ENCODE assay signal across 8 cellular contexts in genomic region chr11:83156150-83156995, GRCh38. TPM values are rescaled to one million over a fixed set of nuclear protein-coding genes. Genes with fewer than 3 reads are reported as not detected.
A peak's percentile ranks its signal among the peaks of the same experiment; 100 is the strongest.
DNase-seq lines count a peak whose midpoint lies in the region; ATAC-seq and TF ChIP-seq lines count a peak whose summit lies in the region.

No MANE protein-coding gene starts in this region.

- H3K27ac ChIP-seq in adipose tissue (ENCODE audit: low read depth, low read length) (peak overlapping the region; percentile 70), cardiac muscle cell (peak overlapping the region; percentile 89), ovary (peak overlapping the region; percentile 73 to 90), uterus (peak overlapping the region; percentile 96 to 99)

- peak; percentile 94 for ATAC-seq in HG02623 (IDR thresholded peaks at IDR 0.05; ENCODE audit: unreplicated experiment)
- ATAC-seq in SK-N-SH treated with all-trans-retinoic acid at 6 μM for 48 hours = peak; percentile 93

- intact Hi-C loops in ovary (cut with DNase I) = loop anchor here in 3 of 4 donors (2.0 to 10.0 kb wide), 4 partner anchors 36 to 84 kb away; partner anchors contain the start of genes ANKRD42 (in 1 of the 3) and RAB30 (in 1 of the 3)
- intact Hi-C loops in uterus (cut with DNase I; ENCODE audit: low total_unique reads) = no loop called here

- no peak for TF ChIP-seq EP300 in ovary (IDR thresholded peaks at IDR 0.05)

- peak; percentile 45 for TF ChIP-seq POLR2A in GM10847 (IDR thresholded peaks at IDR 0.05; ENCODE audit: extremely low read depth, insufficient read length)
- peak; percentile 97 for TF ChIP-seq POLR2A in ovary (IDR thresholded peaks at IDR 0.05)
- peak; percentile 68 to 77 for TF ChIP-seq POLR2A in uterus (IDR thresholded peaks at IDR 0.05)

- TF ChIP-seq CTCF in cardiac muscle cell (IDR thresholded peaks at IDR 0.05; ENCODE audit: low read depth, low read length) = no peak
- TF ChIP-seq CTCF in ovary (IDR thresholded peaks at IDR 0.05) = no peak
- no peak for TF ChIP-seq CTCF in uterus (IDR thresholded peaks at IDR 0.05)

- H3K4me1 ChIP-seq in cardiac muscle cell (ENCODE audit: low read depth) (peaks cover 21% of the 10 kb centered on the region), ovary (ENCODE audit: insufficient read depth) (peaks cover 3% of the 10 kb centered on the region), uterus (no peaks in the 10 kb centered on the region)

- DNase-seq in NCI-H1092 treated with DMSO at 0.1 percent for 48 hours (lab: John Stamatoyannopoulos, UW) (peak; percentile 100), cardiac muscle cell (ENCODE audit: low read depth in 1 of 2, low spot score in 1 of 2) (peak; percentile 100), ovary (peak; percentile 99), uterus (peak; percentile 98 to 99)

- H3K36me3 ChIP-seq in cardiac muscle cell (peaks cover 3% of the 10 kb centered on the region), ovary (no peaks in the 10 kb centered on the region), uterus (no peaks in the 10 kb centered on the region)

- H3K27me3 ChIP-seq in cardiac muscle cell = no peaks in the 10 kb centered on the region
- no peaks in the 10 kb centered on the region for H3K27me3 ChIP-seq in ovary
- H3K27me3 ChIP-seq in uterus = no peaks in the 10 kb centered on the region

- WGBS in adipose tissue, 3 donors = 0 to 1% (median 0%) methylated on average over 34 to 35 of the region's 35 CpGs
- 0 to 1% (median 0%) methylated on average over 35 of the region's 35 CpGs for WGBS in ovary, 3 donors

- H3K4me3 ChIP-seq in cardiac muscle cell (peak overlapping the region; percentile 54), ovary (peak overlapping the region; percentile 77), uterus (peak overlapping the region; percentile 56 to 92)

- H3K9me3 ChIP-seq in cardiac muscle cell (ENCODE audit: low read depth) = no peaks in the 10 kb centered on the region
- H3K9me3 ChIP-seq in ovary = no peaks in the 10 kb centered on the region
- H3K9me3 ChIP-seq in uterus = no peaks in the 10 kb centered on the region

TF ChIP-seq in SK-N-SH treated with all-trans-retinoic acid at 6 μM for 48 hours, 23 proteins besides CTCF, POLR2A, EP300 and RAD21:
- TF ChIP-seq ZNF70 (CRISPR knock-in tag; IDR thresholded peaks at IDR 0.05) (0 out of 2 replicates have a peak, but pooled peaks have one; percentile 24), ZFP3 (CRISPR knock-in tag; IDR thresholded peaks at IDR 0.05) (0 out of 2 replicates have a peak, but pooled peaks have one; percentile 26), TOX (CRISPR knock-in tag; IDR thresholded peaks at IDR 0.05; ENCODE audit: borderline replicate concordance) (no peak)

RNA-seq across cellular contexts. Expression of gene PCF11, which starts 0.6 kb away (rescaled TPM):
- polyA plus RNA-seq in adipose tissue = 10 to 100 TPM; 18.4 to 33.7 (median 32.5) TPM
- 77.2 and 204 TPM in 2 replicates for total RNA-seq in cardiac muscle cell
- 14.5 and 19.9 TPM in 2 replicates for polyA plus RNA-seq in cardiac muscle cell
- 100 to 1,000 TPM in 1 of 7 donors, 10 to 100 TPM in 6; 54.0 to 107 (median 67.0) TPM for total RNA-seq in ovary
- 10 to 100 TPM; 38.0 to 38.1 TPM for polyA plus RNA-seq in ovary
- total RNA-seq in uterus = 100 to 1,000 TPM in 3 of 4 donors, 10 to 100 TPM in 1; 80.7 to 191 (median 122) TPM

RNA-seq across cellular contexts. Expression of gene ANKRD42, which starts 37.1 kb away (rescaled TPM):
- polyA plus RNA-seq in adipose tissue = 1 to 10 TPM; 4.1 to 7.3 (median 4.9) TPM
- 8.1 and 8.6 TPM in 2 replicates for total RNA-seq in cardiac muscle cell
- polyA plus RNA-seq in cardiac muscle cell = 6.8 and 8.3 TPM in 2 replicates
- total RNA-seq in ovary = 10 to 100 TPM; 12.4 to 21.7 (median 14.0) TPM
- 10 to 100 TPM in 1 of 2 donors, 1 to 10 TPM in 1; 5.6 to 15.1 TPM for polyA plus RNA-seq in ovary
- 10 to 100 TPM in 2 of 4 donors, 1 to 10 TPM in 2; 3.3 to 21.7 (median 9.0) TPM for total RNA-seq in uterus

Comparison
In these comparisons a context has a peak if more than half of its experiments do, and no peak if none do; other contexts are left out.
1. Peak in every context shown above with its lines: DNase-seq, ATAC-seq, H3K4me3 ChIP-seq and H3K27ac ChIP-seq.
2. POLR2A ChIP-seq: peak in every context shown above with its lines; median percentile 97 in ovary; 72 in uterus; 45 in GM10847.